Comparison of ENCODE assay signal across 18 cellular contexts in genomic region chr13:23688336-23688735, GRCh38.
DNase-seq lines count a peak whose midpoint lies in the region; ATAC-seq and TF ChIP-seq lines count a peak whose summit lies in the region.
"Had no signal": no experiment of that assay in that cellular context is flagged by ENCODE, and none has a peak within 500 bp of the region (broad histone marks: within the 10 kb centered on the region; RNA-seq: fewer than 3 reads in every experiment).

No MANE protein-coding gene starts in this region.

- H3K4me3 ChIP-seq in epithelial cell of esophagus (ENCODE audit: low read length) (no peak overlapping the region), testis (no peak overlapping the region), stomach (no peak overlapping the region)
- H3K4me3 ChIP-seq: BLaER1, GM23248 had no signal

- H3K27ac ChIP-seq in testis, result no peak overlapping the region
- no peak overlapping the region for H3K27ac ChIP-seq in stomach
- H3K27ac ChIP-seq: 22Rv1, BLaER1, C4-2B, GM23248 had no signal

- H3K9me3 ChIP-seq in testis (no peaks in the 10 kb centered on the region), stomach (peaks cover 0 to 11% (median 9%) of the 10 kb centered on the region in 4 donors)
- H3K9me3 ChIP-seq: Caco-2 had no signal

- no peak for TF ChIP-seq EP300 in stomach (IDR thresholded peaks at IDR 0.05)

- H3K27me3 ChIP-seq in testis (no peaks in the 10 kb centered on the region), stomach (no peaks in the 10 kb centered on the region)
- H3K27me3 ChIP-seq: BLaER1 had no signal

- 87 to 88% methylated on average over 3 of the region's 3 CpGs for WGBS in testis, 2 donors
- 53 to 63% (median 60%) methylated on average over 3 of the region's 3 CpGs for WGBS in stomach, 5 donors

- H3K4me1 ChIP-seq in testis (no peaks in the 10 kb centered on the region), stomach (no peaks in the 10 kb centered on the region)
- H3K4me1 ChIP-seq: BLaER1, Caco-2 had no signal

- intact Hi-C loops in testis (cut with DNase I; ENCODE audit: low total_unique reads), result no loop called here
- intact Hi-C loops in stomach (cut with DNase I; ENCODE audit: low total_unique reads), result no loop called here

- ATAC-seq in GM21737 (IDR thresholded peaks at IDR 0.05; ENCODE audit: unreplicated experiment), result no peak
- ATAC-seq: CD8-positive, alpha-beta T cell; HCT116 had no signal

- H3K36me3 ChIP-seq in testis (ENCODE audit: low read depth, missing control alignments) (no peaks in the 10 kb centered on the region), stomach (no peaks in the 10 kb centered on the region)
- H3K36me3 ChIP-seq: BLaER1 had no signal

- TF ChIP-seq CTCF in epithelial cell of esophagus (IDR thresholded peaks at IDR 0.05; ENCODE audit: insufficient read depth, low read depth, low read length, missing control alignments), result no peak
- TF ChIP-seq CTCF in testis (IDR thresholded peaks at IDR 0.05), result no peak
- TF ChIP-seq CTCF in stomach (IDR thresholded peaks at IDR 0.05), result no peak

- DNase-seq in ELR (ENCODE audit: low read depth), result peak; percentile 31
- DNase-seq in NCI-H226, result peak; percentile 14
- DNase-seq in epithelial cell of esophagus (ENCODE audit: low read depth), result peak; percentile 66
- no peak for DNase-seq in testis
- no peak for DNase-seq in stomach
- DNase-seq: Caco-2; CD4-positive, CD25-positive, alpha-beta regulatory T cell; CD8-positive, alpha-beta T cell; DMS153; DND-41; GF-D8; GM23248; H9 had no signal

- TF ChIP-seq POLR2A in testis (IDR thresholded peaks at IDR 0.05), result no peak
- TF ChIP-seq POLR2A in stomach (IDR thresholded peaks at IDR 0.05), result no peak

Comparison
In these comparisons a context has a peak if more than half of its experiments do, and no peak if none do; other contexts are left out.
1. DNase-seq: peak in ELR (single experiment), NCI-H226 (single experiment) and epithelial cell of esophagus (single experiment); none in testis (single experiment) and stomach (single experiment).